In genomic region chr1:178093150-178093957, GRCh38 we compare ENCODE assay signal across 1 cellular context.
TF ChIP-seq lines count a peak whose summit lies in the region.

No MANE protein-coding gene starts in this region.

TF ChIP-seq in HepG2, 621 proteins besides CTCF, POLR2A, EP300 and RAD21 (continued from another document and continues in another):
- TF ChIP-seq ZNF674 (CRISPR knock-in tag; IDR thresholded peaks at IDR 0.05; ENCODE audit: low read depth): no peak
- peak; percentile 17; the same call in 1 of the 2 replicates for TF ChIP-seq ZNF792 (CRISPR knock-in tag; IDR thresholded peaks at IDR 0.05)
- no peak for TF ChIP-seq IKZF1 (IDR thresholded peaks at IDR 0.05)
- TF ChIP-seq ZSCAN12 (CRISPR knock-in tag; IDR thresholded peaks at IDR 0.05): no peak
- TF ChIP-seq STAG1 (CRISPR knock-in tag; IDR thresholded peaks at IDR 0.05): peak; percentile 12; the same call in 1 of the 2 replicates
- TF ChIP-seq HNRNPK (IDR thresholded peaks at IDR 0.05; ENCODE audit: low read depth, low read length, poor library complexity, severe bottlenecking): no peak
- no peak for TF ChIP-seq ZNF407 (CRISPR knock-in tag; IDR thresholded peaks at IDR 0.05; ENCODE audit: not compliant biosample characterization)
- no peak for TF ChIP-seq AKNA (CRISPR knock-in tag; IDR thresholded peaks at IDR 0.05; ENCODE audit: borderline replicate concordance)
- peak; percentile 11; the same call in 1 of the 2 replicates for TF ChIP-seq ZMAT3 (CRISPR knock-in tag; conservative IDR thresholded peaks at IDR 0.05)
- no peak for TF ChIP-seq MAFK (conservative IDR thresholded peaks at IDR 0.05 in 1 of 2, IDR thresholded peaks at IDR 0.05 in 1 of 2; ENCODE audit: low read length in 2 of 2)
- TF ChIP-seq ZNF280B (CRISPR knock-in tag; IDR thresholded peaks at IDR 0.05; ENCODE audit: borderline replicate concordance): 0 out of 2 replicates have a peak, but pooled peaks have one; percentile 23
- peak; percentile 56; the same call in 1 of the 2 replicates for TF ChIP-seq ARID4A (CRISPR knock-in tag; IDR thresholded peaks at IDR 0.05; ENCODE audit: borderline replicate concordance)
- no peak for TF ChIP-seq ZNF256 (CRISPR knock-in tag; conservative IDR thresholded peaks at IDR 0.05)
- TF ChIP-seq DNMT1 (CRISPR knock-in tag; IDR thresholded peaks at IDR 0.05): no peak
- no peak for TF ChIP-seq RXRA (CRISPR knock-in tag; IDR thresholded peaks at IDR 0.05)
- TF ChIP-seq ZNF317 (CRISPR knock-in tag; IDR thresholded peaks at IDR 0.05): no peak
- TF ChIP-seq ZMAT5 (CRISPR knock-in tag; IDR thresholded peaks at IDR 0.05; ENCODE audit: borderline replicate concordance, low read depth): no peak
- TF ChIP-seq AHR (CRISPR knock-in tag; IDR thresholded peaks at IDR 0.05): no peak
- peak; percentile 76; the same call in 1 of the 2 replicates for TF ChIP-seq ZBTB39 (CRISPR knock-in tag; IDR thresholded peaks at IDR 0.05)
- no peak for TF ChIP-seq ZNF205 (CRISPR knock-in tag; IDR thresholded peaks at IDR 0.05)
- TF ChIP-seq SNRNP70 (IDR thresholded peaks at IDR 0.05; ENCODE audit: low read depth, low read length): no peak
- TF ChIP-seq CHCHD3 (CRISPR knock-in tag; IDR thresholded peaks at IDR 0.05): no peak
- TF ChIP-seq RXRB (CRISPR knock-in tag; IDR thresholded peaks at IDR 0.05; ENCODE audit: borderline replicate concordance): peak; percentile 35; the same call in 1 of the 2 replicates
- TF ChIP-seq ZNF232 (CRISPR knock-in tag; IDR thresholded peaks at IDR 0.05; ENCODE audit: borderline replicate concordance): no peak; the same call in 1 of the 2 replicates
- TF ChIP-seq SMC3 (IDR thresholded peaks at IDR 0.05; ENCODE audit: low read length): no peak
- peak; percentile 33; the same call in 1 of the 2 replicates for TF ChIP-seq ETV5 (CRISPR knock-in tag; IDR thresholded peaks at IDR 0.05; ENCODE audit: borderline replicate concordance)
- no peak for TF ChIP-seq ZNF776 (CRISPR knock-in tag; IDR thresholded peaks at IDR 0.05)
- no peak for TF ChIP-seq CENPT (CRISPR knock-in tag; IDR thresholded peaks at IDR 0.05; ENCODE audit: low read depth)
- no peak for TF ChIP-seq ZNF563 (CRISPR knock-in tag; IDR thresholded peaks at IDR 0.05)
- 0 out of 2 replicates have a peak, but pooled peaks have one; percentile 22 for TF ChIP-seq ZNF746 (CRISPR knock-in tag; IDR thresholded peaks at IDR 0.05)
- peak; percentile 65 for TF ChIP-seq POGZ (CRISPR knock-in tag; IDR thresholded peaks at IDR 0.05)
- TF ChIP-seq PRDM4 (CRISPR knock-in tag; IDR thresholded peaks at IDR 0.05; ENCODE audit: borderline replicate concordance): no peak
- peak; percentile 36; the same call in 1 of the 2 replicates for TF ChIP-seq CREM (IDR thresholded peaks at IDR 0.05)
- TF ChIP-seq CREM (CRISPR knock-in tag; IDR thresholded peaks at IDR 0.05): no peak
- TF ChIP-seq ESRRA (CRISPR knock-in tag; IDR thresholded peaks at IDR 0.05; ENCODE audit: low read depth): no peak
